14 cellular contexts compared by ENCODE assay signal in genomic region chr14:76933515-76933914, GRCh38.
DNase-seq lines count a peak whose midpoint lies in the region; ATAC-seq and TF ChIP-seq lines count a peak whose summit lies in the region.
"Had no signal": no experiment of that assay in that cellular context is flagged by ENCODE, and none has a peak within 500 bp of the region (broad histone marks: within the 10 kb centered on the region; RNA-seq: fewer than 3 reads in every experiment).

No MANE protein-coding gene starts in this region.

- no peaks in the 10 kb centered on the region for H3K27me3 Mint-ChIP-seq in activated CD4-positive, alpha-beta T cell treated with anti-CD3 and anti-CD28 coated beads for 36 hours
- no peaks in the 10 kb centered on the region for H3K27me3 Mint-ChIP-seq in CD4-positive, alpha-beta T cell
- no peaks in the 10 kb centered on the region for H3K27me3 Mint-ChIP-seq in activated T-helper 2 cell treated with anti-CD3 and anti-CD28 coated beads, Interferon-gamma antibody, Interleukin-2, Interleukin-4, amounts not matched to agents 10 μg/mL and 5 μg/mL and 100 μg/mL, durations not matched to agents 14 hours and 24 hours and 36 hours (ENCODE audit: low read depth)

- CTCF ChIA-PET in activated CD4-positive, alpha-beta T cell treated with anti-CD3 and anti-CD28 coated beads for 36 hours (lab: Charles Lee), result interaction anchor here (0.9 to 1.8 kb wide), 5 partner anchors 9 to 137 kb away, joined by 3 to 4 read pairs (median 4); no protein-coding TSS in a partner anchor
- CTCF ChIA-PET in CD4-positive, alpha-beta T cell (lab: Charles Lee), result interaction anchor here (0.9 to 1.4 kb wide), 3 partner anchors 14 to 20 kb away, joined by 3 to 4 read pairs (median 3); no protein-coding TSS in a partner anchor

- H2AK5ac ChIP-seq in neuronal stem cell (ENCODE audit: low read depth, low read length), result no peak overlapping the region

- no peak overlapping the region for H3K4ac ChIP-seq in neuronal stem cell (ENCODE audit: low read length)

- H3K9ac ChIP-seq in neuronal stem cell (ENCODE audit: low read depth, low read length, poor library complexity), result no peak overlapping the region

- H3K23ac ChIP-seq in neuronal stem cell (ENCODE audit: low read depth, low read length, poor library complexity), result no peak overlapping the region

- no peaks in the 10 kb centered on the region for H3K36me3 ChIP-seq in neuronal stem cell (replicated peaks in 1 of 2; ENCODE audit: control insufficient read depth in 2 of 2, insufficient read depth in 2 of 2, low read length in 2 of 2)
- H3K36me3 ChIP-seq in left ventricle myocardium inferior, result no peaks in the 10 kb centered on the region

- peak overlapping the region; percentile 9 for H3K18ac ChIP-seq in neuronal stem cell (ENCODE audit: low read length)

- H3K4me1 ChIP-seq in neuronal stem cell (ENCODE audit: control insufficient read depth in 2 of 2, insufficient read depth in 1 of 2, low read depth in 1 of 2, low read length in 2 of 2), result peaks cover 14 to 46% of the 10 kb centered on the region in 2 donors
- H3K4me1 ChIP-seq in left ventricle myocardium inferior, result peaks cover 28% of the 10 kb centered on the region

- H3K9me3 Mint-ChIP-seq in activated CD4-positive, alpha-beta T cell treated with anti-CD3 and anti-CD28 coated beads for 36 hours (ENCODE audit: low read depth), result no peaks in the 10 kb centered on the region
- no peaks in the 10 kb centered on the region for H3K9me3 Mint-ChIP-seq in CD4-positive, alpha-beta T cell
- H3K9me3 Mint-ChIP-seq in activated T-helper 2 cell treated with anti-CD3 and anti-CD28 coated beads, Interferon-gamma antibody, Interleukin-2, Interleukin-4, amounts not matched to agents 10 μg/mL and 5 μg/mL and 100 μg/mL, durations not matched to agents 14 hours and 24 hours and 36 hours, result no peaks in the 10 kb centered on the region

- H2AFZ ChIP-seq in neuronal stem cell (ENCODE audit: low read length), result no peak overlapping the region

- no peak overlapping the region for H3K4me3 Mint-ChIP-seq in activated CD4-positive, alpha-beta T cell treated with anti-CD3 and anti-CD28 coated beads for 36 hours
- H3K4me3 Mint-ChIP-seq in CD4-positive, alpha-beta T cell, result no peak overlapping the region
- no peak overlapping the region for H3K4me3 Mint-ChIP-seq in activated T-helper 2 cell treated with anti-CD3 and anti-CD28 coated beads, Interferon-gamma antibody, Interleukin-2, Interleukin-4, amounts not matched to agents 10 μg/mL and 5 μg/mL and 100 μg/mL, durations not matched to agents 14 hours and 24 hours and 36 hours (ENCODE audit: low read depth)

- WGBS in neuronal stem cell (ENCODE audit: extremely low coverage in 2 of 2, insufficient read length in 2 of 2, insufficient replicate concordance in 1 of 2), 2 donors, result no CpG with 5 or more reads among the region's 5 CpGs

- POLR2A ChIA-PET in activated CD4-positive, alpha-beta T cell treated with anti-CD3 and anti-CD28 coated beads for 36 hours (lab: Charles Lee), result no interaction called here
- POLR2A ChIA-PET in CD4-positive, alpha-beta T cell (lab: Charles Lee), result interaction anchor here (0.6 to 1.3 kb wide), 2 partner anchors 94 to 532 kb away, joined by 3 to 4 read pairs; no protein-coding TSS in a partner anchor

- H3K79me1 ChIP-seq in neuronal stem cell (ENCODE audit: low read depth, low read length), result peaks cover 2% of the 10 kb centered on the region

- H3K4me2 ChIP-seq in neuronal stem cell (ENCODE audit: insufficient read depth, low read length, poor library complexity, severe bottlenecking), result no peak overlapping the region

- no peak overlapping the region for H4K91ac ChIP-seq in neuronal stem cell (ENCODE audit: low read depth, low read length, poor library complexity)

- no peak for TF ChIP-seq CTCF in CD4-positive, alpha-beta T cell (IDR thresholded peaks at IDR 0.05)
- TF ChIP-seq CTCF in left ventricle myocardium inferior (IDR thresholded peaks at IDR 0.05; ENCODE audit: borderline replicate concordance), result no peak

- H3K4me3 ChIP-seq in neuronal stem cell (ENCODE audit: low read length in 2 of 2), result no peak overlapping the region
- H3K4me3 ChIP-seq in left ventricle myocardium inferior, result no peak overlapping the region

- intact Hi-C loops in activated CD4-positive, alpha-beta T cell treated with anti-CD3 and anti-CD28 coated beads for 36 hours (cut with DNase I, micrococcal nuclease), result no loop called here
- intact Hi-C loops in CD4-positive, alpha-beta T cell (cut with DNase I, micrococcal nuclease), result no loop called here
- intact Hi-C loops in activated T-helper 2 cell treated with anti-CD3 and anti-CD28 coated beads, Interferon-gamma antibody, Interleukin-2, Interleukin-4, amounts not matched to agents 10 μg/mL and 5 μg/mL and 100 μg/mL, durations not matched to agents 14 hours and 24 hours and 36 hours (cut with micrococcal nuclease), result no loop called here
- intact Hi-C loops in left ventricle myocardium inferior (cut with micrococcal nuclease), result no loop called here

- H4K8ac ChIP-seq in neuronal stem cell (ENCODE audit: low read depth, low read length), result no peak overlapping the region

- H2BK5ac ChIP-seq in neuronal stem cell (ENCODE audit: low read length), result no peak overlapping the region

- H3K4me1 Mint-ChIP-seq in activated CD4-positive, alpha-beta T cell treated with anti-CD3 and anti-CD28 coated beads for 36 hours, result peaks cover 49% of the 10 kb centered on the region
- peaks cover 42% of the 10 kb centered on the region for H3K4me1 Mint-ChIP-seq in CD4-positive, alpha-beta T cell (ENCODE audit: low read depth)
- peaks cover 25% of the 10 kb centered on the region for H3K4me1 Mint-ChIP-seq in activated T-helper 2 cell treated with anti-CD3 and anti-CD28 coated beads, Interferon-gamma antibody, Interleukin-2, Interleukin-4, amounts not matched to agents 10 μg/mL and 5 μg/mL and 100 μg/mL, durations not matched to agents 14 hours and 24 hours and 36 hours (ENCODE audit: low read depth)

- peak; percentile 23 for DNase-seq in activated CD4-positive, alpha-beta T cell treated with anti-CD3 and anti-CD28 coated beads for 36 hours
- no peak for DNase-seq in activated CD4-positive, alpha-beta T cell treated with anti-CD3 and anti-CD28 coated beads, Interleukin-2, amount 50 U/mL, for 1 hour
- DNase-seq in CD4-positive, alpha-beta T cell, result no peak
- DNase-seq in activated T-helper 2 cell treated with anti-CD3 and anti-CD28 coated beads, Interferon-gamma antibody, Interleukin-2, Interleukin-4, amounts not matched to agents 10 μg/mL and 5 μg/mL and 100 μg/mL, durations not matched to agents 14 hours and 24 hours and 36 hours (ENCODE audit: low spot score), result no peak
- DNase-seq in neuronal stem cell (ENCODE audit: low spot score) (no peak), NCI-H510A treated with DMSO at 0.1 percent for 48 hours (lab: John Stamatoyannopoulos, UW) (no peak), left ventricle myocardium inferior (no peak), NCI-H146 (lab: John Stamatoyannopoulos, UW) (no peak)
- DNase-seq: 8988T, DMS 273 treated with DMSO at 0.1 percent for 48 hours, GF-D8, NCI-H1048, NCI-H524 had no signal

- no peaks in the 10 kb centered on the region for H3K27me3 ChIP-seq in CD4-positive, alpha-beta T cell (ENCODE audit: control insufficient read depth, insufficient read depth, low read length)
- H3K27me3 ChIP-seq in neuronal stem cell (ENCODE audit: control insufficient read depth in 3 of 3, insufficient read depth in 3 of 3, low read depth in 1 of 3, low read length in 3 of 3), result no peaks in the 10 kb centered on the region
- H3K27me3 ChIP-seq in left ventricle myocardium inferior (ENCODE audit: low read depth), result no peaks in the 10 kb centered on the region

- ATAC-seq in activated CD4-positive, alpha-beta T cell treated with anti-CD3 and anti-CD28 coated beads for 36 hours, result no peak
- no peak for ATAC-seq in CD4-positive, alpha-beta T cell (ENCODE audit: poor library complexity)
- ATAC-seq: Panc1 had no signal

- H2BK12ac ChIP-seq in neuronal stem cell (ENCODE audit: low read length), result no peak overlapping the region

- H2BK15ac ChIP-seq in neuronal stem cell (ENCODE audit: low read length), result no peak overlapping the region

- H3K9me3 ChIP-seq in CD4-positive, alpha-beta T cell (ENCODE audit: control insufficient read depth, low read length), result no peaks in the 10 kb centered on the region
- H3K9me3 ChIP-seq in neuronal stem cell (replicated peaks in 1 of 2; ENCODE audit: control insufficient read depth in 2 of 2, insufficient read depth in 1 of 2, low read depth in 1 of 2, low read length in 2 of 2), result no peaks in the 10 kb centered on the region
- no peaks in the 10 kb centered on the region for H3K9me3 ChIP-seq in left ventricle myocardium inferior (replicated peaks)

- H3K36me3 Mint-ChIP-seq in activated CD4-positive, alpha-beta T cell treated with anti-CD3 and anti-CD28 coated beads for 36 hours (ENCODE audit: low read depth), result no peaks in the 10 kb centered on the region
- H3K36me3 Mint-ChIP-seq in CD4-positive, alpha-beta T cell (ENCODE audit: low read depth), result no peaks in the 10 kb centered on the region
- no peaks in the 10 kb centered on the region for H3K36me3 Mint-ChIP-seq in activated T-helper 2 cell treated with anti-CD3 and anti-CD28 coated beads, Interferon-gamma antibody, Interleukin-2, Interleukin-4, amounts not matched to agents 10 μg/mL and 5 μg/mL and 100 μg/mL, durations not matched to agents 14 hours and 24 hours and 36 hours (ENCODE audit: low read depth)

- H3K27ac Mint-ChIP-seq in activated CD4-positive, alpha-beta T cell treated with anti-CD3 and anti-CD28 coated beads for 36 hours, result no peak overlapping the region
- peak overlapping the region; percentile 60 for H3K27ac Mint-ChIP-seq in CD4-positive, alpha-beta T cell
- peak overlapping the region; percentile 21 for H3K27ac Mint-ChIP-seq in activated T-helper 2 cell treated with anti-CD3 and anti-CD28 coated beads, Interferon-gamma antibody, Interleukin-2, Interleukin-4, amounts not matched to agents 10 μg/mL and 5 μg/mL and 100 μg/mL, durations not matched to agents 14 hours and 24 hours and 36 hours

- no peak overlapping the region for H3K27ac ChIP-seq in CD4-positive, alpha-beta T cell (ENCODE audit: low read depth, low read length)
- H3K27ac ChIP-seq in neuronal stem cell (replicated peaks; ENCODE audit: low read length) (no peak overlapping the region), left ventricle myocardium inferior (replicated peaks) (no peak overlapping the region)

- no peak overlapping the region for H2BK120ac ChIP-seq in neuronal stem cell (ENCODE audit: low read depth, low read length)

- no peak overlapping the region for H3K14ac ChIP-seq in neuronal stem cell (ENCODE audit: low read length)
